In the genomic region with DNA sequence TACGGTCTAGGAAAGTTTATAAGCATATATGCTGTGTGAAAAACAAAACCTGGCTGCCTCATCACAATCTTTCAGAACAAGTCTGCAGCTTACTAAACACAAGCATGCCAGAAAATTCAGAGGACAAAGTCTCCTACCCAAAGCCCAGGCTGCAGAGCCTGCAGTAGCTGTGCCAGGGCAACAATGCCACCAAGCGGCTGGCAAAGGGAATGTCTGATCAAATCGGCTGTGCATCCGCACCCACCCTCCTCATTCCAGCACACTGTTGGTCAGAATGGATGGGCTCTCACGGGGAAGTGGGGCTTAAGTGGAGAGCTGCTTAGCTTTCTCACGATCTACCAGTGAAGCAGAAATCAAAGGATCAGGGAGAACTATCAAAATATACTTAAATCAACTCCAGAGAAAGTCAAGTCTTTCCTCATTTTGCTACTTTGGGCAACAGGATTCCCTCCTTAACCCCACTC, we compare ENCODE assay signal across 8 cellular contexts.
DNase-seq lines count a peak whose midpoint lies in the region; ATAC-seq and TF ChIP-seq lines count a peak whose summit lies in the region.

No MANE protein-coding gene starts in this region.

- ATAC-seq in gastrocnemius medialis (peak; percentile 86 to 93), HG02763 (IDR thresholded peaks at IDR 0.05; ENCODE audit: unreplicated experiment) (no peak)

- H3K36me3 ChIP-seq in BE2C = peaks cover 4% of the 10 kb centered on the region; the same call in 1 of the 2 replicates
- H3K36me3 ChIP-seq in gastrocnemius medialis = peaks cover 0 to 6% of the 10 kb centered on the region in 2 donors

- in situ Hi-C loops in astrocyte of the cerebellum (cut with HindIII; ENCODE audit: low sequenced_read_pairs) (loop anchor here (5.0 kb wide), 1 partner anchor 226 kb away; no protein-coding TSS in a partner anchor), gastrocnemius medialis (cut with MboI; ENCODE audit: low sequenced_read_pairs in 4 of 4) (loop anchor here (5.0 to 10.0 kb wide), 3 partner anchors 64 to 214 kb away; no protein-coding TSS in a partner anchor)

- TF ChIP-seq POLR2A in gastrocnemius medialis (IDR thresholded peaks at IDR 0.05) = no peak

- H3K4me3 ChIP-seq in BE2C (ENCODE audit: low read depth, low read length) (no peak overlapping the region), astrocyte of the cerebellum (ENCODE audit: low read depth, low read length) (no peak overlapping the region), gastrocnemius medialis (no peak overlapping the region)

- H3K27ac ChIP-seq in gastrocnemius medialis = peak overlapping the region in 2 of 4 donors; percentile 3 to 6

- H3K9me3 ChIP-seq in BE2C = no peaks in the 10 kb centered on the region
- no peaks in the 10 kb centered on the region for H3K9me3 ChIP-seq in gastrocnemius medialis

- TF ChIP-seq CTCF in BE2C (IDR thresholded peaks at IDR 0.05; ENCODE audit: low read depth, low read length) (peak; percentile 99), GM20000 (IDR thresholded peaks at IDR 0.05; ENCODE audit: extremely low read depth, missing control alignments) (peak; percentile 47), astrocyte of the cerebellum (IDR thresholded peaks at IDR 0.05; ENCODE audit: low read depth, low read length, missing control alignments) (peak; percentile 92), gastrocnemius medialis (IDR thresholded peaks at IDR 0.05 in 4 of 5, conservative IDR thresholded peaks at IDR 0.05 in 1 of 5) (peak; percentile 73 to 89 (median 83))

- intact Hi-C loops in gastrocnemius medialis (cut with DNase I; ENCODE audit: low total_unique reads) = loop anchor here (1.0 kb wide), 1 partner anchor 211 kb away; no protein-coding TSS in a partner anchor

- H3K27me3 ChIP-seq in BE2C (no peaks in the 10 kb centered on the region), gastrocnemius medialis (no peaks in the 10 kb centered on the region)

- DNase-seq in BE2C = peak; percentile 79
- peak; percentile 55 for DNase-seq in GM20000 (ENCODE audit: low spot score)
- DNase-seq in NCI-H146 treated with DMSO at 0.1 percent for 48 hours (lab: John Stamatoyannopoulos, UW; ENCODE audit: unreplicated experiment) = peak; percentile 40
- DNase-seq in T-helper 2 cell = peak in 4 of 5 experiments; percentile 28 to 81 (median 44)
- DNase-seq in astrocyte of the cerebellum (ENCODE audit: low read depth) = peak; percentile 65
- DNase-seq in hippocampal formation (lab: John Stamatoyannopoulos, UW) = peak; percentile 74 to 82
- DNase-seq in gastrocnemius medialis = peak; percentile 52 to 68

- peaks cover 16% of the 10 kb centered on the region for H3K4me1 ChIP-seq in BE2C
- peaks cover 13 to 28% of the 10 kb centered on the region in 2 donors for H3K4me1 ChIP-seq in gastrocnemius medialis

Comparison
In these comparisons a context has a peak if more than half of its experiments do, and no peak if none do; other contexts are left out.
1. CTCF ChIP-seq: peak in every context shown above with its lines; median percentile 99 in BE2C; 92 in astrocyte of the cerebellum; 83 in gastrocnemius medialis; 47 in GM20000.